24 cellular contexts compared by ENCODE assay signal in the genomic region with DNA sequence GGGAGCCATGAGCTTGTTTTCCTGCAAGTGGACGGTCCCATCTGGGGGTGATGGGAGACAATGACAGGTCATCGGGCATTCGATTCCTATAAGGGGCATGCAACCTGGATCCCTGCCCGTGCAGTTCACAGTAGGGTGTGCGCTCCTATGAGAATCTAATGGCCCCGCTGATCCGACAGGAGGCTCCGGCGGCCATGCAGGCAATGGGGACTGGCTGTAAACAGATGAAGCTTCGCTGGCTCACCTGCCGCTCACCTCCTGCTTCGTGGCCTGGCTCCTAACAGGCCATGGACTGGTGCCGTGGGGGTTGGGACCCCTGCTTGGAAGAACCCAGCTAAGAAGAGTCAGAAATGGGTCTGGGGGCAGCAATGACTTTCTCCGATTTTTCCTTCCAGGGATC. TPM values are rescaled to one million over a fixed set of nuclear protein-coding genes. Genes with fewer than 3 reads are reported as not detected.
DNase-seq lines count a peak whose midpoint lies in the region; ATAC-seq and TF ChIP-seq lines count a peak whose summit lies in the region.
"Had no signal": no experiment of that assay in that cellular context is flagged by ENCODE, and none has a peak within 500 bp of the region (broad histone marks: within the 10 kb centered on the region; RNA-seq: fewer than 3 reads in every experiment).

No MANE protein-coding gene starts in this region.

- H3K27me3 Mint-ChIP-seq in stimulated activated memory B cell treated with anti-CD40 and anti-IgM and Interleukin-4, amounts not matched to agents 10 μg/mL and 1 μg/mL and 100 μg/mL, for 72 hours: peaks cover 38% of the 10 kb centered on the region

- H3K4me3 ChIP-seq in adrenal gland (no peak overlapping the region), spleen (no peak overlapping the region), vagina (no peak overlapping the region)
- H3K4me3 ChIP-seq: A549 had no signal

- H3K9me3 ChIP-seq in adrenal gland (replicated peaks in 1 of 3) (no peaks in the 10 kb centered on the region), spleen (no peaks in the 10 kb centered on the region), vagina (no peaks in the 10 kb centered on the region)
- H3K9me3 ChIP-seq: A549, Caco-2 had no signal

- TF ChIP-seq CTCF in adrenal gland (IDR thresholded peaks at IDR 0.05): no peak
- TF ChIP-seq CTCF in spleen (IDR thresholded peaks at IDR 0.05 in 8 of 11, conservative IDR thresholded peaks at IDR 0.05 in 3 of 11): no peak
- TF ChIP-seq CTCF in vagina (IDR thresholded peaks at IDR 0.05): no peak

- H3K27ac Mint-ChIP-seq in stimulated activated memory B cell treated with anti-CD40 and anti-IgM and Interleukin-4, amounts not matched to agents 10 μg/mL and 1 μg/mL and 100 μg/mL, for 72 hours: no peak overlapping the region
- H3K27ac Mint-ChIP-seq: CD4-positive, alpha-beta T cell; HFFc6; IgD-negative memory B cell had no signal

- H3K27me3 ChIP-seq in adrenal gland (no peaks in the 10 kb centered on the region), spleen (replicated peaks in 1 of 7) (peaks cover 0 to 45% (median 0%) of the 10 kb centered on the region in 7 donors), vagina (no peaks in the 10 kb centered on the region)

- H3K27ac ChIP-seq in adrenal gland: peak overlapping the region in 3 of 5 donors; percentile 74 to 96 (median 79)
- H3K27ac ChIP-seq in spleen: no peak overlapping the region
- H3K27ac ChIP-seq in vagina: no peak overlapping the region
- H3K27ac ChIP-seq: 22Rv1, A549, C4-2B had no signal

- no peak overlapping the region for H3K4me3 Mint-ChIP-seq in stimulated activated memory B cell treated with anti-CD40 and anti-IgM and Interleukin-4, amounts not matched to agents 10 μg/mL and 1 μg/mL and 100 μg/mL, for 72 hours
- H3K4me3 Mint-ChIP-seq: CD4-positive, alpha-beta T cell; HFFc6; IgD-negative memory B cell had no signal

- H3K9me3 Mint-ChIP-seq in stimulated activated memory B cell treated with anti-CD40 and anti-IgM and Interleukin-4, amounts not matched to agents 10 μg/mL and 1 μg/mL and 100 μg/mL, for 72 hours: no peaks in the 10 kb centered on the region
- H3K9me3 Mint-ChIP-seq: CD4-positive, alpha-beta T cell had no signal

- no peaks in the 10 kb centered on the region for H3K36me3 ChIP-seq in adrenal gland (replicated peaks in 1 of 2)
- no peaks in the 10 kb centered on the region for H3K36me3 ChIP-seq in spleen
- H3K36me3 ChIP-seq in vagina: no peaks in the 10 kb centered on the region

- no peaks in the 10 kb centered on the region for H3K4me1 Mint-ChIP-seq in stimulated activated memory B cell treated with anti-CD40 and anti-IgM and Interleukin-4, amounts not matched to agents 10 μg/mL and 1 μg/mL and 100 μg/mL, for 72 hours

- H3K4me1 ChIP-seq in adrenal gland (replicated peaks in 1 of 2) (peaks cover 19 to 23% of the 10 kb centered on the region in 2 donors), spleen (peaks cover 0 to 6% (median 0%) of the 10 kb centered on the region in 6 donors), vagina (no peaks in the 10 kb centered on the region)
- H3K4me1 ChIP-seq: A549, Caco-2 had no signal

- intact Hi-C loops in adrenal gland (cut with DNase I): no loop called here
- intact Hi-C loops in spleen (cut with DNase I; ENCODE audit: low total_unique reads): no loop called here
- intact Hi-C loops in vagina (cut with DNase I): no loop called here

- H3K36me3 Mint-ChIP-seq in stimulated activated memory B cell treated with anti-CD40 and anti-IgM and Interleukin-4, amounts not matched to agents 10 μg/mL and 1 μg/mL and 100 μg/mL, for 72 hours: no peaks in the 10 kb centered on the region
- H3K36me3 Mint-ChIP-seq: IgD-negative memory B cell had no signal

- 85 to 96% (median 88%) methylated on average over 10 to 14 of the region's 14 CpGs for WGBS in adrenal gland, 4 donors
- WGBS in spleen, 5 donors: 89 to 93% (median 91%) methylated on average over 11 to 14 of the region's 14 CpGs

- peak; percentile 37 for DNase-seq in activated CD8-positive, alpha-beta memory T cell treated with anti-CD3 and anti-CD28 coated beads for 24 hours
- DNase-seq in activated CD8-positive, alpha-beta memory T cell treated with anti-CD3 and anti-CD28 coated beads, Interleukin-2, amount 50 U/mL, for 48 hours: no peak
- DNase-seq in adrenal gland: no peak
- DNase-seq in spleen: peak; percentile 45
- DNase-seq in vagina (ENCODE audit: extremely low spot score in 2 of 2): peak; percentile 31 to 37
- DNase-seq in DMS 273 treated with DMSO at 0.1 percent for 48 hours (lab: John Stamatoyannopoulos, UW): no peak
- DNase-seq: AML-193, Caco-2, DMS153, DMS79, GDM1, GOT3, HFFc6 had no signal

- no peak for TF ChIP-seq POLR2A in adrenal gland (IDR thresholded peaks at IDR 0.05)
- TF ChIP-seq POLR2A in spleen (IDR thresholded peaks at IDR 0.05): no peak
- no peak for TF ChIP-seq POLR2A in vagina (IDR thresholded peaks at IDR 0.05)

- no peak for ATAC-seq in stimulated activated memory B cell treated with anti-CD40 and anti-IgM and Interleukin-4, amounts not matched to agents 10 μg/mL and 1 μg/mL and 100 μg/mL, for 72 hours
- ATAC-seq: A549, HCT116, HepG2 had no signal

RNA-seq across cellular contexts. Expression of gene PAEP, which starts 21.0 kb away (rescaled TPM):
- not detected for total RNA-seq in adrenal gland
- not detected for polyA plus RNA-seq in adrenal gland
- total RNA-seq in spleen: not detected
- not detected for polyA plus RNA-seq in spleen
- not detected for total RNA-seq in vagina
- total RNA-seq: Caco-2; CD4-positive, alpha-beta T cell; Daoy; H7; HFFc6 had no signal
- polyA plus RNA-seq: A549, BJ, IgD-negative memory B cell had no signal

RNA-seq across cellular contexts. Expression of gene OBP2A, which starts 36.6 kb away (rescaled TPM):
- total RNA-seq in adrenal gland (not detected), spleen (under 1 TPM in 1 of 7 donors, not detected in 6; 0.40 TPM), vagina (not detected)
- polyA plus RNA-seq in adrenal gland (not detected), spleen (not detected)
- total RNA-seq: Caco-2; CD4-positive, alpha-beta T cell; Daoy; H7; HepG2; HFFc6 had no signal
- polyA plus RNA-seq: A549, BJ, IgD-negative memory B cell had no signal

RNA-seq across cellular contexts. Expression of gene GLT6D1, which starts 56.8 kb away (rescaled TPM):
- total RNA-seq in adrenal gland (not detected), spleen (not detected), vagina (not detected)
- polyA plus RNA-seq in adrenal gland (not detected), spleen (not detected)
- total RNA-seq: Caco-2; CD4-positive, alpha-beta T cell; Daoy; H7; HepG2; HFFc6 had no signal
- polyA plus RNA-seq: A549, BJ, HepG2, IgD-negative memory B cell had no signal

Comparison
In these comparisons a context has a peak if more than half of its experiments do, and no peak if none do; other contexts are left out.
1. DNase-seq: peak in activated CD8-positive, alpha-beta memory T cell treated with anti-CD3 and anti-CD28 coated beads for 24 hours (single experiment), spleen (single experiment) and vagina (2 of 2); none in activated CD8-positive, alpha-beta memory T cell treated with anti-CD3 and anti-CD28 coated beads, Interleukin-2, amount 50 U/mL, for 48 hours (single experiment), adrenal gland (0 of 7) and DMS 273 treated with DMSO at 0.1 percent for 48 hours (single experiment).
2. H3K27ac ChIP-seq: peak in adrenal gland (3 of 5); none in spleen (0 of 8) and vagina (single experiment).